In genomic region chr11:32090774-32091370, GRCh38 we compare ENCODE assay signal across 8 cellular contexts. TPM values are rescaled to one million over a fixed set of nuclear protein-coding genes. Genes with fewer than 3 reads are reported as not detected.
A peak's percentile ranks its signal among the peaks of the same experiment; 100 is the strongest.
DNase-seq lines count a peak whose midpoint lies in the region; ATAC-seq, FAIRE-seq and TF ChIP-seq lines count a peak whose summit lies in the region.

Gene RCN1 (plus strand): TSS chr11:32091074. CDS start chr11:32091197, 123 bp downstream.

- DNase-seq in A172 (ENCODE audit: low spot score) (peak; percentile 48), NCI-H226 (peak; percentile 57), H1 (ENCODE audit: low read depth in 1 of 2, low spot score in 2 of 2) (peak; percentile 47 to 85), medulla oblongata (ENCODE audit: extremely low spot score) (peak; percentile 60)
- peak; percentile 86 for DNase-seq in activated CD8-positive, alpha-beta memory T cell treated with anti-CD3 and anti-CD28 coated beads for 24 hours
- peak; percentile 26 to 43 for DNase-seq in stimulated activated CD8-positive, alpha-beta memory T cell treated with anti-CD3 and anti-CD28 coated beads, Interleukin-15, amount 100 ng/mL, for 48 hours (ENCODE audit: low read depth in 2 of 2)

- peak within 1 kb of the TSS; percentile 73 to 96 (median 89) for H3K9ac ChIP-seq in H1 (replicated peaks in 1 of 4; ENCODE audit: extremely low read depth in 1 of 4, low read depth in 3 of 4, low read length in 3 of 4)

- no peak for TF ChIP-seq POLR2A in GM18505 (IDR thresholded peaks at IDR 0.05; ENCODE audit: borderline replicate concordance, extremely low read depth, insufficient read depth, insufficient read length)
- peak; percentile 70 to 74 for TF ChIP-seq POLR2A in H1 (IDR thresholded peaks at IDR 0.05; ENCODE audit: control extremely low read depth in 1 of 2, low read depth in 2 of 2, low read length in 2 of 2)

- H2BK15ac ChIP-seq in H1 (ENCODE audit: low read length): no peak within 1 kb of the TSS

- H3K56ac ChIP-seq in H1 (replicated peaks; ENCODE audit: insufficient read length, low read depth, low read length): peak within 1 kb of the TSS; percentile 59

- peaks cover 0 to 13% (median 3%) of the 10 kb centered on the region in 4 experiments; a peak in 4 of 7 replicates for H3K4me1 ChIP-seq in H1 (replicated peaks in 1 of 4; ENCODE audit: control insufficient read depth in 3 of 4, insufficient read depth in 4 of 4, low read length in 3 of 4)

- H4K8ac ChIP-seq in H1 (ENCODE audit: extremely low read depth, insufficient read depth, low read length): peak within 1 kb of the TSS; percentile 96

- POLR2A ChIA-PET in H1 (lab: Charles Lee; ENCODE audit: partially characterized antibody): interaction anchor here (0.6 to 2.3 kb wide), 20 partner anchors 9 to 249 kb away, joined by 3 to 14 read pairs (median 4); no protein-coding TSS in a partner anchor

- no peaks in the 10 kb centered on the region for H3K9me3 ChIP-seq in H1 (ENCODE audit: insufficient read depth in 2 of 2, low read depth in 1 of 2, low read length in 1 of 2)

- ATAC-seq in GM18505 (IDR thresholded peaks at IDR 0.05; ENCODE audit: unreplicated experiment) (peak; percentile 51), HG02938 (IDR thresholded peaks at IDR 0.05; ENCODE audit: unreplicated experiment) (peak; percentile 37)

- peak within 1 kb of the TSS; percentile 27 for H3K4ac ChIP-seq in H1 (replicated peaks; ENCODE audit: insufficient read length, low read depth, low read length)

- H3K23ac ChIP-seq in H1 (ENCODE audit: insufficient read length): no peak within 1 kb of the TSS

- peaks cover 11% of the 10 kb centered on the region for H3K79me1 ChIP-seq in H1 (ENCODE audit: low read depth, low read length)

- peaks cover 6% of the 10 kb centered on the region; the same call in 1 of the 2 replicates for H3K23me2 ChIP-seq in H1 (ENCODE audit: low read depth, low read length)

- H4K91ac ChIP-seq in H1 (replicated peaks; ENCODE audit: insufficient read length, low read length): peak within 1 kb of the TSS; percentile 86

- peak within 1 kb of the TSS; percentile 85 for H3K18ac ChIP-seq in H1 (ENCODE audit: extremely low read depth, low read length)

- no peak within 1 kb of the TSS for H4K5ac ChIP-seq in H1 (ENCODE audit: insufficient read length, low read depth, low read length)

- H2BK20ac ChIP-seq in H1 (ENCODE audit: low read length): no peak within 1 kb of the TSS; the same call in 1 of the 2 replicates

- peak within 1 kb of the TSS; percentile 72; the same call in 1 of the 2 replicates for H2BK12ac ChIP-seq in H1 (ENCODE audit: low read depth, low read length)

- H3K27ac ChIP-seq in H1 (ENCODE audit: low read depth, low read length): peak within 1 kb of the TSS; percentile 60; the same call in 1 of the 2 replicates

- H3K4me2 ChIP-seq in H1 (ENCODE audit: insufficient read depth in 1 of 2, low read depth in 2 of 2, low read length in 2 of 2): peak within 1 kb of the TSS; percentile 76 to 86

- FAIRE-seq in H1 (lab: Jason Lieb, UNC): no peak

- TF ChIP-seq CTCF in H1 (IDR thresholded peaks at IDR 0.05; ENCODE audit: control extremely low read depth in 1 of 3, insufficient read depth in 1 of 3, low read depth in 1 of 3, low read length in 3 of 3): no peak

- peaks cover 0 to 23% of the 10 kb centered on the region in 2 experiments for H4K20me1 ChIP-seq in H1 (replicated peaks in 1 of 2; ENCODE audit: control insufficient read depth in 1 of 2, insufficient read depth in 2 of 2, low read length in 2 of 2)

- no peak within 1 kb of the TSS for H2BK5ac ChIP-seq in H1 (ENCODE audit: low read depth, low read length)

- no peak for TF ChIP-seq RAD21 in H1 (IDR thresholded peaks at IDR 0.05 in 1 of 2, conservative IDR thresholded peaks at IDR 0.05 in 1 of 2; ENCODE audit: low read depth in 2 of 2, low read length in 2 of 2)

- H2AFZ ChIP-seq in H1 (ENCODE audit: low read length): peak within 1 kb of the TSS; percentile 91; the same call in 1 of the 2 replicates

- no peak within 1 kb of the TSS for H2AK5ac ChIP-seq in H1 (ENCODE audit: low read depth, low read length)

- H3K4me3 ChIP-seq in H1 (ENCODE audit: extremely low read depth in 1 of 4, insufficient read depth in 2 of 4, low read depth in 3 of 4, low read length in 4 of 4): peak within 1 kb of the TSS; percentile 58 to 86 (median 67)

- H3K14ac ChIP-seq in H1 (ENCODE audit: insufficient read length): peak within 1 kb of the TSS; percentile 58

- H2BK120ac ChIP-seq in H1 (replicated peaks; ENCODE audit: low read depth, low read length): no peak within 1 kb of the TSS

- no peaks in the 10 kb centered on the region for H3K36me3 ChIP-seq in H1 (ENCODE audit: control insufficient read depth in 2 of 4, insufficient read depth in 4 of 4, low read length in 3 of 4)

- peaks cover 14 to 42% of the 10 kb centered on the region in 2 experiments; a peak in 3 of 4 replicates for H3K79me2 ChIP-seq in H1 (ENCODE audit: control insufficient read depth in 1 of 2, insufficient read depth in 2 of 2, low read length in 2 of 2)

- no peak; a peak in 1 of 3 replicates for TF ChIP-seq EP300 in H1 (IDR thresholded peaks at IDR 0.05; ENCODE audit: borderline replicate concordance in 1 of 2, low read depth in 2 of 2, low read length in 2 of 2)

- no peaks in the 10 kb centered on the region; a peak in 2 of 7 replicates for H3K27me3 ChIP-seq in H1 (replicated peaks in 1 of 4; ENCODE audit: control insufficient read depth in 3 of 4, extremely low read depth in 1 of 4, insufficient read depth in 3 of 4, low read length in 3 of 4)

- 1% methylated on average over 36 of the region's 69 CpGs; no CpG with 5 or more reads in 1 of the 2 experiments for WGBS in H1 (ENCODE audit: extremely low coverage in 1 of 2, insufficient coverage in 1 of 2, insufficient read length in 1 of 2, insufficient replicate concordance in 2 of 2, low coverage in 1 of 2, low lambda C conversion rate in 2 of 2, missing lambda C conversion rate in 1 of 2), 2 experiments

- CTCF ChIA-PET in H1 (lab: Charles Lee; ENCODE audit: partially characterized antibody): interaction anchor here (0.6 to 2.5 kb wide), 4 partner anchors 17 to 294 kb away, joined by 3 to 5 read pairs (median 4); no protein-coding TSS in a partner anchor

TF ChIP-seq in H1, 55 proteins besides CTCF, POLR2A, EP300 and RAD21 (continues in another document):
- TF ChIP-seq CTBP2 (IDR thresholded peaks at IDR 0.05; ENCODE audit: borderline replicate concordance, insufficient read depth, insufficient read length, low read length) (no peak), BRCA1 (IDR thresholded peaks at IDR 0.05; ENCODE audit: low read depth, low read length) (no peak), PHF8 (conservative IDR thresholded peaks at IDR 0.05; ENCODE audit: low read depth, low read length) (peak; percentile 77; the same call in 1 of the 2 replicates), MAFK (IDR thresholded peaks at IDR 0.05; ENCODE audit: low read depth, low read length) (no peak), SIN3A (conservative IDR thresholded peaks at IDR 0.05 in 1 of 2, IDR thresholded peaks at IDR 0.05 in 1 of 2; ENCODE audit: low read depth in 1 of 2, low read length in 2 of 2) (no peak), ATF2 (IDR thresholded peaks at IDR 0.05; ENCODE audit: low read length) (no peak), GTF2F1 (IDR thresholded peaks at IDR 0.05; ENCODE audit: borderline replicate concordance, low read depth, low read length) (no peak), SP1 (IDR thresholded peaks at IDR 0.05; ENCODE audit: low read depth, low read length) (no peak), RFX5 (IDR thresholded peaks at IDR 0.05; ENCODE audit: borderline replicate concordance, low read depth, low read length) (no peak), KDM5A (IDR thresholded peaks at IDR 0.05; ENCODE audit: low read length) (no peak), SP4 (IDR thresholded peaks at IDR 0.05; ENCODE audit: low read length) (no peak), TAF7 (optimal IDR thresholded peaks at IDR 0.05; ENCODE audit: borderline replicate concordance, low read depth, low read length) (peak; percentile 41), TBP (IDR thresholded peaks at IDR 0.05; ENCODE audit: low read depth, low read length) (no peak; the same call in 1 of the 2 replicates), HDAC2 (IDR thresholded peaks at IDR 0.05; ENCODE audit: borderline replicate concordance in 1 of 2, low read depth in 2 of 2, low read length in 2 of 2) (0 out of 4 replicates have a peak, but pooled peaks of 1 of the 2 experiments have one; percentile 46), YY1 (IDR thresholded peaks at IDR 0.05; ENCODE audit: low read depth, low read length) (no peak), NANOG (IDR thresholded peaks at IDR 0.05; ENCODE audit: insufficient read depth, low read depth, low read length, poor library complexity, severe bottlenecking) (no peak), JUN (IDR thresholded peaks at IDR 0.05; ENCODE audit: low read depth, low read length) (no peak), E2F6 (IDR thresholded peaks at IDR 0.05) (peak; percentile 29; the same call in 1 of the 2 replicates)

RNA-seq across cellular contexts. Expression of gene RCN1, which starts in this region (rescaled TPM):
- 213 and 241 TPM in 2 replicates for total RNA-seq in A172 (2014; rRNA removed; shearing (Covaris generic))
- 119 and 123 TPM in 2 replicates for total RNA-seq in H1 (2021; fragmentation: NEBNext Ultra II Directional; extraction: Animal tissue kit (Norgen Biotek cat#: 25700))
- polyA plus RNA-seq in H1 (2011; rRNA removed): 42.7 and 45.1 TPM in 2 replicates
- polyA plus RNA-seq in H1 (2011; cell fraction: cytosol; rRNA removed): 71.0 TPM
- 25.7 TPM for polyA plus RNA-seq in H1 (2011; cell fraction: nucleus; rRNA removed)
- polyA plus RNA-seq in H1 (2012, experiment 1 of 2): 83.4 to 128 TPM (median 121 TPM) in 4 replicates
- polyA plus RNA-seq in H1 (2012, experiment 2 of 2): 25.7 TPM
- 166 TPM for polyA plus RNA-seq in H1 (2013, experiment 1 of 2)
- polyA plus RNA-seq in H1 (2013, experiment 2 of 2): 209 TPM
- 25.2 and 26.4 TPM in 2 replicates for polyA minus RNA-seq in H1 (2011; rRNA and poly(A)+ RNA removed)
- polyA minus RNA-seq in H1 (2011; cell fraction: cytosol; rRNA and poly(A)+ RNA removed): 45.2 TPM
- 36.5 TPM for polyA minus RNA-seq in H1 (2011; cell fraction: nucleus; rRNA and poly(A)+ RNA removed)

Comparison
In these comparisons a context has a peak if more than half of its experiments do, and no peak if none do; other contexts are left out.
1. Peak in every context shown above with its lines: DNase-seq, ATAC-seq, H3K4me3 ChIP-seq and H3K27ac ChIP-seq.
2. DNase-seq: peak in every context shown above with its lines; median percentile 86 in activated CD8-positive, alpha-beta memory T cell treated with anti-CD3 and anti-CD28 coated beads for 24 hours; 66 in H1; 60 in medulla oblongata; 57 in NCI-H226; 48 in A172; 34 in stimulated activated CD8-positive, alpha-beta memory T cell treated with anti-CD3 and anti-CD28 coated beads, Interleukin-15, amount 100 ng/mL, for 48 hours.